Comparison of ENCODE assay signal across 30 cellular contexts in genomic region chr12:12086975-12087692, GRCh38.
A peak's percentile ranks its signal among the peaks of the same experiment; 100 is the strongest.
DNase-seq lines count a peak whose midpoint lies in the region; ATAC-seq and TF ChIP-seq lines count a peak whose summit lies in the region.
"Had no signal": no experiment of that assay in that cellular context is flagged by ENCODE, and none has a peak within 500 bp of the region (broad histone marks: within the 10 kb centered on the region; RNA-seq: fewer than 3 reads in every experiment).

No MANE protein-coding gene starts in this region.

- TF ChIP-seq CTCF in nephron progenitor cell (IDR thresholded peaks at IDR 0.05): no peak

- H3K27ac Mint-ChIP-seq in nephron progenitor cell: peak overlapping the region; percentile 73
- H3K27ac Mint-ChIP-seq: B cell; CD8-positive, alpha-beta memory T cell; dendritic cell treated with granulocyte-macrophage colony-stimulating factor and Interleukin-4, amounts not matched to agents 40 ng/mL and 50 ng/mL, for 4 days; immature natural killer cell had no signal

- H3K27me3 Mint-ChIP-seq in nephron progenitor cell (ENCODE audit: low read depth, poor library complexity): no peaks in the 10 kb centered on the region

- H3K36me3 Mint-ChIP-seq in nephron progenitor cell (ENCODE audit: low read depth): no peaks in the 10 kb centered on the region
- H3K36me3 Mint-ChIP-seq: CD8-positive, alpha-beta memory T cell; immature natural killer cell had no signal

- ATAC-seq in HG03280 (IDR thresholded peaks at IDR 0.05; ENCODE audit: unreplicated experiment): no peak
- no peak for ATAC-seq in GM21825 (IDR thresholded peaks at IDR 0.05; ENCODE audit: unreplicated experiment)
- ATAC-seq: A549, left ventricle myocardium superior had no signal

- peaks cover 32% of the 10 kb centered on the region for H3K4me1 Mint-ChIP-seq in nephron progenitor cell
- H3K4me1 Mint-ChIP-seq: B cell; CD8-positive, alpha-beta memory T cell; immature natural killer cell had no signal

- peak; percentile 79 for DNase-seq in ELF-1 (ENCODE audit: low read depth, low spot score)
- peak; percentile 49 for DNase-seq in NCI-H526 treated with DMSO at 0.1 percent for 48 hours (lab: John Stamatoyannopoulos, UW)
- peak; percentile 83 for DNase-seq in iPS DF 19.7 (ENCODE audit: low read depth, low spot score)
- DNase-seq in nephron progenitor cell: no peak
- no peak for DNase-seq in stimulated activated CD4-positive, alpha-beta T cell treated with anti-CD3 and anti-CD28 coated beads, Interleukin-12 subunit alpha, Interleukin-12 subunit beta, amount 100 ng/mL, for 4 hours
- DNase-seq in stimulated activated naive CD4-positive, alpha-beta T cell (lab: John Stamatoyannopoulos, UW): no peak
- DNase-seq: activated CD4-positive, alpha-beta T cell treated with anti-CD3 and anti-CD28 coated beads for 4 hours; activated naive CD4-positive, alpha-beta T cell; activated T-cell treated with anti-CD3 and anti-CD28 coated beads, Interleukin-2, amount 50 U/mL, for 48 hours; CD8-positive, alpha-beta memory T cell; DMS153; glutamatergic neuron; GM23248; immature natural killer cell; left ventricle myocardium superior; NCI-H1105; NCI-H2029 treated with DMSO at 0.1 percent for 48 hours; NCI-H226; NCI-H82; sigmoid colon; SK-N-SH; stimulated activated CD4-positive, alpha-beta T cell treated with anti-CD3 and anti-CD28 coated beads, Interleukin-15, amount 100 ng/mL, for 24 hours; stomach; T-helper 2 cell had no signal

- no peaks in the 10 kb centered on the region for H3K9me3 Mint-ChIP-seq in nephron progenitor cell
- H3K9me3 Mint-ChIP-seq: CD8-positive, alpha-beta memory T cell; dendritic cell treated with granulocyte-macrophage colony-stimulating factor and Interleukin-4, amounts not matched to agents 40 ng/mL and 50 ng/mL, for 4 days; nephron had no signal

- no peak overlapping the region for H3K4me3 Mint-ChIP-seq in nephron progenitor cell
- H3K4me3 Mint-ChIP-seq: B cell; CD8-positive, alpha-beta memory T cell; dendritic cell treated with granulocyte-macrophage colony-stimulating factor and Interleukin-4, amounts not matched to agents 40 ng/mL and 50 ng/mL, for 4 days; immature natural killer cell; nephron had no signal

Comparison
In these comparisons a context has a peak if more than half of its experiments do, and no peak if none do; other contexts are left out.
1. DNase-seq: peak in ELF-1 (single experiment), NCI-H526 treated with DMSO at 0.1 percent for 48 hours (single experiment) and iPS DF 19.7 (single experiment); none in nephron progenitor cell (single experiment), stimulated activated CD4-positive, alpha-beta T cell treated with anti-CD3 and anti-CD28 coated beads, Interleukin-12 subunit alpha, Interleukin-12 subunit beta, amount 100 ng/mL, for 4 hours (single experiment) and stimulated activated naive CD4-positive, alpha-beta T cell (0 of 6).